Comparison of ENCODE assay signal across 8 cellular contexts in the genomic region with DNA sequence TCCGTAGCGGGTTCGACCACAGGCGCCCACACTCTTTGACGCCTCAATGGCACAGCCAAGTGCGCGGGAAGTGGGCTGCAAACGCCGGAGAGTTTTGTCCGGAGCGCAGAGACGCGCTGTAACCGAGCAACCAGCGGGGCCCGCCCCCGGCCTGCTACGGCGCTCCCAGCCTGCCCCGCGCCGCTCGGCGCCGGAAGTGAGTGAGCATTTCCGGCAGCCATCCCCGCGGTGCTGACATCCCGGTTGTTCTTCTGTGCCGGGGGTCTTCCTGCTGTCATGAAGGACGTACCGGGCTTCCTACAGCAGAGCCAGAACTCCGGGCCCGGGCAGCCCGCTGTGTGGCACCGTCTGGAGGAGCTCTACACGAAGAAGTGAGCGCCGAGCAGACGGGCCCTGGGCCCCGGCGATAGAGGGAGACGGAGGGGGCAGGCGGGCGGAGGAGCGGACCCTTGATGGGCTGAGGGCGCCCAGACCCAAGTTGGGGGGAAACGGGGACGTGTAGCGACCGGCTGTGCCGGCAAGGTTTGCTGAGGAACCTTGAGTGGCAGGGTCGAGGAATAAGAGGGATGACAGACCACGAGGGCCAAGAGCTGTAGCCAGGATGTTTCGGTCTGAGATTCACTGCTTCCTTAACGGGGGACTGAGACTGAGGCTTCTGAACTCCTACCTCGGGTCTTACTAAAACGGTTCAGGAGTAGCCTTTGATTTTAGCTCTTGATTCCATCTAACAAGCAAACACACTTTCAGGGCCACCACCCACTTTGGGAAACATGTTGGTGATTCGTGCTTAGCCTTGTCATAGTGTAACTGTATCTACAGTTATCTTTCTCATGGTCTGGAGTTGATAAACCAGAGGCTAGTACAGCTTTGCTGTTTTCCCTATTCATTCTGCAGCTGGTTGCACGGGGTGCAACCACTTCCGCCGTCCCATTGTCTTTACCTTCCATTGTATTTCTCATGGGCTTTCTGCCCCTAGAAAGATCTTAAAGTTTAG. TPM values are rescaled to one million over a fixed set of nuclear protein-coding genes. Genes with fewer than 3 reads are reported as not detected.
DNase-seq lines count a peak whose midpoint lies in the region; ATAC-seq and TF ChIP-seq lines count a peak whose summit lies in the region.

A gene (plus strand): TSS at position 203 of the 994 bp plus-strand sequence. CDS start 74 bp downstream, at position 277.

- TF ChIP-seq CTCF in AG04450 (IDR thresholded peaks at IDR 0.05; ENCODE audit: low read depth, low read length) = no peak

- CTCF ChIA-PET in AG04450 (lab: Charles Lee) = interaction anchor here (0.7 to 6.8 kb wide), 2 partner anchors 14 to 68 kb away, joined by 3 to 51 read pairs; no protein-coding TSS in a partner anchor

- H3K27me3 ChIP-seq in AG04450 (ENCODE audit: control insufficient read depth, insufficient read depth, low read length) = no peaks in the 10 kb centered on the region
- no peaks in the 10 kb centered on the region for H3K27me3 ChIP-seq in layer of hippocampus (ENCODE audit: control insufficient read depth, insufficient read depth, low read length)

- no peaks in the 10 kb centered on the region; the same call in 1 of the 2 replicates for H3K9me3 ChIP-seq in AG04450 (ENCODE audit: control insufficient read depth, insufficient read depth, low read length)

- POLR2A ChIA-PET in AG04450 (lab: Yijun Ruan, JAX) = interaction anchor here (1.1 to 1.6 kb wide), 2 partner anchors 29 to 30 kb away, joined by 3 to 7 read pairs; a partner anchor contains a TSS

- DNase-seq in AG04450 (ENCODE audit: low read depth, low spot score) (peak; percentile 44), NCI-H226 (peak; percentile 82)
- DNase-seq in activated CD4-positive, alpha-beta T cell treated with anti-CD3 and anti-CD28 coated beads for 4 hours = peak; percentile 83 to 86
- peak; percentile 75 to 84 for DNase-seq in stimulated activated CD4-positive, alpha-beta T cell treated with anti-CD3 and anti-CD28 coated beads, Interleukin-1b, Interleukin-23, amount 100 ng/mL, for 4 hours (ENCODE audit: low read depth in 2 of 2)

- ATAC-seq in GM18861 (IDR thresholded peaks at IDR 0.05; ENCODE audit: unreplicated experiment) (peak; percentile 71), HG03097 (IDR thresholded peaks at IDR 0.05; ENCODE audit: low FRiP score, unreplicated experiment) (peak; percentile 83)

- peak within 1 kb of the TSS; percentile 96 for H3K4me3 ChIP-seq in AG04450 (ENCODE audit: low read depth, low read length)

- H3K27ac ChIP-seq in AG04450 (ENCODE audit: low read depth, low read length) = peak within 1 kb of the TSS; percentile 74
- peak within 1 kb of the TSS; percentile 97 for H3K27ac ChIP-seq in cingulate gyrus (ENCODE audit: low read depth, low read length)
- H3K27ac ChIP-seq in layer of hippocampus (ENCODE audit: low read depth, low read length) = peak within 1 kb of the TSS; percentile 96

RNA-seq across cellular contexts. Expression of the gene that starts here (rescaled TPM):
- 138 and 148 TPM in 2 replicates for polyA plus RNA-seq in AG04450 (2011; rRNA removed)
- 55.4 and 67.1 TPM in 2 replicates for polyA minus RNA-seq in AG04450 (2011; rRNA and poly(A)+ RNA removed)

Comparison
In these comparisons a context has a peak if more than half of its experiments do, and no peak if none do; other contexts are left out.
1. Peak in every context shown above with its lines: DNase-seq, ATAC-seq, H3K4me3 ChIP-seq and H3K27ac ChIP-seq.